17 cellular contexts compared by ENCODE assay signal in the genomic region with DNA sequence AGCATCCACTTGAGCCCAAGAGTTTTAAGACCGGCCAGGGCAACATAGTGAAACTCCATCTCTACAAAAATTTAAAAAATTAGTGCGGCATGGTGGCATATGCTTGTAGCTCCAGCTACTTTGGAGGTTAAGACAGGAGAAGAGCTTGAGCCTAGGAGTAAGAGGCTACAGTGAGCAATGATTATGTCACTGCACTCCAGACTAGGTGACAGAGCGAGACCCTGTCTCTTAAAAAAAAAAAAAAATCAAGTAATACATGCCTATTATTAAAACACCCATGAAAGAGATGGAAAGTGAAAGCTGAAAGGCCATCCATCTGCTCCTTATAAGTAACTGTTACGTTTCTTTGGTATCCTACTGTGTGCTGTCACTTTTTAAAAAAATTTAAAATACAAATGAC.
"Had no signal": no experiment of that assay in that cellular context is flagged by ENCODE, and none has a peak within 500 bp of the region (broad histone marks: within the 10 kb centered on the region; RNA-seq: fewer than 3 reads in every experiment).

No MANE protein-coding gene starts in this region.

- ATAC-seq: heart right ventricle, left lung had no signal

- H3K9me3 Mint-ChIP-seq: neural crest cell; T-helper 2 cell treated with Interferon-gamma antibody and Interleukin-4, amounts not matched to agents 5 μg/mL and 100 μg/mL, for 36 hours had no signal

- H3K4me1 Mint-ChIP-seq: neural crest cell had no signal

- H3K4me1 ChIP-seq: breast epithelium had no signal

- DNase-seq: activated CD4-positive, alpha-beta T cell treated with anti-CD3 and anti-CD28 coated beads for 48 hours; activated effector memory CD4-positive, alpha-beta T cell treated with anti-CD3 and anti-CD28 coated beads, Interleukin-2, amount 50 U/mL, for 16 hours; dermis blood vessel endothelial cell; effector memory CD4-positive, alpha-beta T cell; heart right ventricle; left lung; midbrain; stimulated activated CD4-positive, alpha-beta T cell treated with anti-CD3 and anti-CD28 coated beads, Interleukin-12 subunit alpha, Interleukin-12 subunit beta, amount 100 ng/mL, for 4 hours; stimulated activated CD4-positive, alpha-beta T cell treated with anti-CD3 and anti-CD28 coated beads, Interleukin-1b, Interleukin-23, amount 100 ng/mL, for 48 hours; stimulated activated naive CD4-positive, alpha-beta T cell treated with Interleukin-2 at 50 U/mL for 16 hours; SW 1271; tibial artery had no signal

- H3K27me3 ChIP-seq: adrenal gland, breast epithelium, esophagus muscularis mucosa, heart right ventricle, left lung, tibial artery had no signal

- H3K4me3 ChIP-seq: adrenal gland, breast epithelium, esophagus muscularis mucosa, heart right ventricle, left lung, tibial artery had no signal

- H3K27ac ChIP-seq: breast epithelium, esophagus muscularis mucosa, left lung, tibial artery had no signal

- H3K9me3 ChIP-seq: adrenal gland, breast epithelium, esophagus muscularis mucosa, heart right ventricle, left lung, tibial artery had no signal

- H3K4me3 Mint-ChIP-seq: neural crest cell; T-helper 2 cell treated with Interferon-gamma antibody and Interleukin-4, amounts not matched to agents 5 μg/mL and 100 μg/mL, for 36 hours had no signal
